In genomic region chr2:238224636-238225035, GRCh38 we compare ENCODE assay signal across 21 cellular contexts. TPM values are rescaled to one million over a fixed set of nuclear protein-coding genes. Genes with fewer than 3 reads are reported as not detected.
DNase-seq lines count a peak whose midpoint lies in the region; ATAC-seq, FAIRE-seq and TF ChIP-seq lines count a peak whose summit lies in the region.
"Had no signal": no experiment of that assay in that cellular context is flagged by ENCODE, and none has a peak within 500 bp of the region (broad histone marks: within the 10 kb centered on the region; RNA-seq: fewer than 3 reads in every experiment).

No MANE protein-coding gene starts in this region.

- H3K79me2 ChIP-seq in K562 (ENCODE audit: control insufficient read depth, insufficient read depth, low read length), result 0 out of 3 replicates have a peak, but pooled peaks cover 4% of the 10 kb centered on the region

- H2AFZ ChIP-seq in K562 (ENCODE audit: low read depth, low read length), result no peak overlapping the region

- H3K27ac ChIP-seq in K562 (ENCODE audit: extremely low read depth, low read depth, low read length), result no peak overlapping the region
- H3K27ac ChIP-seq in ovary, result no peak overlapping the region
- H3K27ac ChIP-seq in gastrocnemius medialis, result no peak overlapping the region
- H3K27ac ChIP-seq: 22Rv1; A549; BLaER1 treated with 17β-estradiol and CSF1 and Interleukin-3, amounts not matched to agents 10 nM and 100 nM; C4-2B had no signal

- H4K20me1 ChIP-seq in K562 (replicated peaks; ENCODE audit: control insufficient read depth, insufficient read depth, low read length), result no peaks in the 10 kb centered on the region

- no TSS peak for BruUV-seq in K562 (replicated peaks; lab: Mats Ljungman, UMichigan)

- DNase-seq in GM13976 (ENCODE audit: low spot score), result peak; percentile 18
- DNase-seq in K562 (ENCODE audit: extremely low read depth in 1 of 4, low spot score in 3 of 4), result no peak
- peak; percentile 82 for DNase-seq in mesenteric fat pad (ENCODE audit: low spot score)
- DNase-seq in ovary, result no peak
- no peak for DNase-seq in NOMO-1 treated with DMSO at 0.1 percent for 48 hours (lab: John Stamatoyannopoulos, UW; ENCODE audit: unreplicated experiment)
- no peak for DNase-seq in gastrocnemius medialis
- DNase-seq: AML-193; Caco-2; Calu3; CD4-positive, alpha-beta T cell; CD8-positive, alpha-beta T cell; DMS79 treated with DMSO at 0.1 percent for 48 hours; GF-D8 had no signal

- ATAC-seq in K562, result no peak
- no peak for ATAC-seq in gastrocnemius medialis
- ATAC-seq: CD8-positive, alpha-beta T cell had no signal

- TF ChIP-seq POLR2A in K562 (conservative IDR thresholded peaks at IDR 0.05) (no peak), ovary (IDR thresholded peaks at IDR 0.05) (no peak), gastrocnemius medialis (IDR thresholded peaks at IDR 0.05) (no peak)

- no peak overlapping the region for H3K4me2 ChIP-seq in K562 (ENCODE audit: insufficient read depth, low read length)
- H3K4me2 ChIP-seq: A549; BLaER1 treated with 17β-estradiol and CSF1 and Interleukin-3, amounts not matched to agents 10 nM and 100 nM had no signal

- intact Hi-C loops in K562 (cut with micrococcal nuclease), result no loop called here
- intact Hi-C loops in ovary (cut with DNase I), result no loop called here
- intact Hi-C loops in gastrocnemius medialis (cut with DNase I; ENCODE audit: low total_unique reads), result no loop called here

- no peak for FAIRE-seq in K562 (lab: Jason Lieb, UNC)
- FAIRE-seq: A549, D721Med, G401.6, GM12891, GM18507 had no signal

- H3K36me3 ChIP-seq in K562 (ENCODE audit: control insufficient read depth, insufficient read depth, low read length), result peaks cover 34% of the 10 kb centered on the region; the same call in 2 of the 3 replicates
- H3K36me3 ChIP-seq in ovary, result no peaks in the 10 kb centered on the region
- no peaks in the 10 kb centered on the region for H3K36me3 ChIP-seq in gastrocnemius medialis

- POLR2A ChIA-PET in K562 (lab: Yijun Ruan, JAX), result no interaction called here

- no peak for TF ChIP-seq CTCF in GM13976 (IDR thresholded peaks at IDR 0.05; ENCODE audit: borderline replicate concordance, control extremely low read depth, extremely low read depth, insufficient read depth, missing control alignments)
- TF ChIP-seq CTCF in K562 (IDR thresholded peaks at IDR 0.05 in 2 of 3, conservative IDR thresholded peaks at IDR 0.05 in 1 of 3; ENCODE audit: insufficient read depth in 2 of 3, low read depth in 1 of 3, low read length in 3 of 3), result no peak
- TF ChIP-seq CTCF in ovary (IDR thresholded peaks at IDR 0.05), result no peak
- TF ChIP-seq CTCF in gastrocnemius medialis (IDR thresholded peaks at IDR 0.05 in 4 of 5, conservative IDR thresholded peaks at IDR 0.05 in 1 of 5), result no peak

- H3K4me3 ChIP-seq in K562, result no peak overlapping the region
- H3K4me3 ChIP-seq in ovary, result no peak overlapping the region
- no peak overlapping the region for H3K4me3 ChIP-seq in gastrocnemius medialis
- H3K4me3 ChIP-seq: A549; BLaER1 treated with 17β-estradiol and CSF1 and Interleukin-3, amounts not matched to agents 10 nM and 100 nM had no signal

- H3K4me1 ChIP-seq in K562 (replicated peaks in 1 of 2; ENCODE audit: control insufficient read depth in 2 of 2, insufficient read depth in 2 of 2, low read length in 2 of 2) (peaks cover 0 to 6% of the 10 kb centered on the region in 2 experiments; a peak in 2 of 5 replicates), ovary (ENCODE audit: insufficient read depth) (no peaks in the 10 kb centered on the region), gastrocnemius medialis (peaks cover 0 to 5% of the 10 kb centered on the region in 2 donors)
- H3K4me1 ChIP-seq: A549, Caco-2 had no signal

- in situ Hi-C loops in GM13976 (cut with MboI; ENCODE audit: low sequenced_read_pairs, unreplicated experiment), result no loop called here
- in situ Hi-C loops in K562 (cut with MboI), result no loop called here
- in situ Hi-C loops in gastrocnemius medialis (cut with MboI; ENCODE audit: low sequenced_read_pairs in 4 of 4), result no loop called here

- TF ChIP-seq EP300 in K562 (IDR thresholded peaks at IDR 0.05; ENCODE audit: low read length) (no peak), ovary (IDR thresholded peaks at IDR 0.05) (no peak)

- TF ChIP-seq RAD21 in K562 (CRISPR knock-in tag; conservative IDR thresholded peaks at IDR 0.05 in 1 of 2, IDR thresholded peaks at IDR 0.05 in 1 of 2), result no peak

- H3K27me3 ChIP-seq in K562 (ENCODE audit: control insufficient read depth in 2 of 2, insufficient read depth in 2 of 2, low read length in 2 of 2) (no peaks in the 10 kb centered on the region), ovary (no peaks in the 10 kb centered on the region), gastrocnemius medialis (no peaks in the 10 kb centered on the region)
- H3K27me3 ChIP-seq: BLaER1 treated with 17β-estradiol and CSF1 and Interleukin-3, amounts not matched to agents 10 nM and 100 nM had no signal

- 96% methylated on average over 8 of the region's 21 CpGs for WGBS in K562 (ENCODE audit: insufficient coverage, low coverage, missing lambda C conversion rate)
- 92 to 95% (median 95%) methylated on average over 21 of the region's 21 CpGs for WGBS in ovary, 3 donors

- no peak overlapping the region for H3K9ac ChIP-seq in K562 (ENCODE audit: insufficient read depth in 1 of 2, low read depth in 2 of 2, low read length in 2 of 2)
- H3K9ac ChIP-seq: BLaER1 treated with 17β-estradiol and CSF1 and Interleukin-3, amounts not matched to agents 10 nM and 100 nM had no signal

- H3K9me3 ChIP-seq in K562 (replicated peaks; ENCODE audit: control insufficient read depth, insufficient read depth, low read depth, low read length) (no peaks in the 10 kb centered on the region), ovary (no peaks in the 10 kb centered on the region), gastrocnemius medialis (no peaks in the 10 kb centered on the region)
- H3K9me3 ChIP-seq: A549, Caco-2 had no signal

- H3K9me1 ChIP-seq in K562 (ENCODE audit: control insufficient read depth, insufficient read depth, low read length), result no peaks in the 10 kb centered on the region

- CTCF ChIA-PET in K562 (lab: Yijun Ruan, JAX; ENCODE audit: low intra/inter-chr PET ratio), result no interaction called here

TF ChIP-seq in K562, 482 proteins besides CTCF, POLR2A, EP300 and RAD21:
- 0 out of 2 replicates have a peak, but pooled peaks have one; percentile 5 for TF ChIP-seq RBFOX2 (IDR thresholded peaks at IDR 0.05; ENCODE audit: low read depth, low read length)
- no peak for TF ChIP-seq CSDE1 (IDR thresholded peaks at IDR 0.05)

RNA-seq across cellular contexts. Expression of gene HES6, which starts 15.2 kb away (rescaled TPM):
- total RNA-seq in K562 (2011; cell fraction: chromatin; rRNA removed; ENCODE audit: low replicate concordance), result 20.8 and 62.6 TPM in 2 replicates
- 90.9 and 91.5 TPM in 2 replicates for total RNA-seq in K562 (2011; cell fraction: nucleolus; rRNA removed)
- 44.9 and 53.6 TPM in 2 replicates for total RNA-seq in K562 (2011; cell fraction: nucleoplasm; rRNA removed)
- 110 and 166 TPM in 2 replicates for total RNA-seq in K562 (2014; rRNA removed)
- total RNA-seq in K562 (2014; rRNA removed; fragmentation: Illumina TruSeq; extraction: Trizol), result 12.8 and 17.8 TPM in 2 replicates
- total RNA-seq in K562 (2015; rRNA removed; fragmentation: Illumina TruSeq; extraction: Trizol), result 29.2 and 31.2 TPM in 2 replicates
- total RNA-seq in K562 (2021), result 123 and 133 TPM in 2 replicates
- 34.9 and 45.1 TPM in 2 replicates for polyA plus RNA-seq in K562 (2011; rRNA removed)
- 40.0 and 148 TPM in 2 replicates for polyA plus RNA-seq in K562 (2011; cell fraction: cytosol; rRNA removed)
- polyA plus RNA-seq in K562 (2011; cell fraction: nucleus; rRNA removed), result 166 and 257 TPM in 2 replicates
- 48.6 and 54.6 TPM in 2 replicates for polyA plus RNA-seq in K562 (2012)
- 20.0 and 27.6 TPM in 2 replicates for polyA plus RNA-seq in K562 (2014; fragmentation: Illumina TruSeq; extraction: Trizol)
- 1 to 10 TPM; 6.2 to 9.0 TPM for polyA plus RNA-seq in K562 (2014; fragmentation: Nextera tagmentation; extraction: Ambion mirVana)
- 131 and 180 TPM in 2 replicates for polyA plus RNA-seq in K562 (2014; rRNA removed)
- polyA minus RNA-seq in K562 (2011; rRNA and poly(A)+ RNA removed), result 1.7 and 2.4 TPM in 2 replicates
- 17.7 and 26.8 TPM in 2 replicates for polyA minus RNA-seq in K562 (2011; cell fraction: cytosol; rRNA and poly(A)+ RNA removed)
- 21.7 and 21.8 TPM in 2 replicates for polyA minus RNA-seq in K562 (2011; cell fraction: nucleus; rRNA and poly(A)+ RNA removed)
- 4.3 TPM for total RNA-seq in mesenteric fat pad
- total RNA-seq in ovary, result 10 to 100 TPM in 2 of 7 donors, 1 to 10 TPM in 5; 1.1 to 12.4 (median 3.1) TPM
- 1 to 10 TPM in 1 of 2 donors, under 1 TPM in 1; 0.33 to 2.0 TPM for polyA plus RNA-seq in ovary
- 10 to 100 TPM; 10.9 to 49.1 (median 27.2) TPM for total RNA-seq in gastrocnemius medialis

RNA-seq across cellular contexts. Expression of gene ILKAP, which starts 21.1 kb away (rescaled TPM):
- 68.1 and 109 TPM in 2 replicates for total RNA-seq in K562 (2011; cell fraction: chromatin; rRNA removed; ENCODE audit: low replicate concordance)
- 43.0 and 45.2 TPM in 2 replicates for total RNA-seq in K562 (2011; cell fraction: nucleolus; rRNA removed)
- 64.3 and 84.1 TPM in 2 replicates for total RNA-seq in K562 (2011; cell fraction: nucleoplasm; rRNA removed)
- total RNA-seq in K562 (2014; rRNA removed) (20.6 and 25.5 TPM in 2 replicates), K562 (2014; rRNA removed; fragmentation: Illumina TruSeq; extraction: Trizol) (19.4 and 20.7 TPM in 2 replicates), K562 (2015; rRNA removed; fragmentation: Illumina TruSeq; extraction: Trizol) (17.8 and 18.8 TPM in 2 replicates), K562 (2021) (29.4 and 31.8 TPM in 2 replicates), mesenteric fat pad (36.4 TPM), ovary (10 to 100 TPM; 28.4 to 54.9 (median 38.9) TPM), gastrocnemius medialis (10 to 100 TPM; 16.6 to 30.1 (median 23.3) TPM)
- polyA plus RNA-seq in K562 (2011; rRNA removed) (25.1 and 31.7 TPM in 2 replicates), K562 (2014; fragmentation: Illumina TruSeq; extraction: Trizol) (24.8 and 25.0 TPM in 2 replicates), K562 (2014; fragmentation: Nextera tagmentation; extraction: Ambion mirVana) (1 to 10 TPM; 3.1 to 5.6 TPM), K562 (2014; rRNA removed) (43.9 and 46.7 TPM in 2 replicates), ovary (10 to 100 TPM; 28.5 to 49.5 TPM)
- 17.5 and 18.4 TPM in 2 replicates for polyA plus RNA-seq in K562 (2011; cell fraction: cytosol; rRNA removed)
- polyA plus RNA-seq in K562 (2011; cell fraction: nucleus; rRNA removed), result 63.8 and 66.9 TPM in 2 replicates
- polyA plus RNA-seq in K562 (2012), result 23.4 and 24.4 TPM in 2 replicates
- polyA minus RNA-seq in K562 (2011; rRNA and poly(A)+ RNA removed), result 25.0 and 25.6 TPM in 2 replicates
- 11.1 and 12.0 TPM in 2 replicates for polyA minus RNA-seq in K562 (2011; cell fraction: cytosol; rRNA and poly(A)+ RNA removed)
- 19.9 and 24.2 TPM in 2 replicates for polyA minus RNA-seq in K562 (2011; cell fraction: nucleus; rRNA and poly(A)+ RNA removed)

Comparison
In these comparisons a context has a peak if more than half of its experiments do, and no peak if none do; other contexts are left out.
1. DNase-seq: peak in GM13976 (single experiment) and mesenteric fat pad (single experiment); none in K562 (0 of 4), ovary (0 of 5), NOMO-1 treated with DMSO at 0.1 percent for 48 hours (single experiment) and gastrocnemius medialis (0 of 2).